ENCODE assay signal across 24 cellular contexts in the genomic region with DNA sequence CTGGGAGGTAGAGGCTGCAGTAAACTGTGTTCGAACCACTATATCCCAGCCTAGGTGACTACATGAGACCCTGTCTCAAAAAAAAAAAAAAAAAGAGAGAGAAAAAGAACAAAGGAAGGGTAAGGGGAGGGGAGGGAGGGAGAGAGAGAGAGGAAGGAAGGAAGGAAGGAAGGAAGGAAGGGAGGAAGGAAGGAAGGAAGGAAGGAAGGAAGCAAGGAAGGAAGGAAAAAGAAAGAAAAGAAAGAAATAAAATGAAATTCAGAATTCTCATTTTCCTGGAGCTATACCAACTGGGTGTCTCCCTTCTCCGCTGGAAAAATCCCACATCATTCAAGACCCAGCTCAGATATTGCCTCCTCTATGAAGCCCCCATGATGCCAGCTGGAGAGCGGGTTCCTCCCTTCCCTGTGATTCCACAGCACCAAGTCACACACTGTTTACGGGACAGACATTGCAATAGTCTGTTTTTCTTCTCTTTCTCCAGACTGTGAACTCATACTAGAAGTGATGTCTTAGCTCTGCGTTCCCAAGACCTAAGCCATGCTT.
"Had no signal": no experiment of that assay in that cellular context is flagged by ENCODE, and none has a peak within 500 bp of the region (broad histone marks: within the 10 kb centered on the region; RNA-seq: fewer than 3 reads in every experiment).

No MANE protein-coding gene starts in this region.

- H3K27me3 ChIP-seq: body of pancreas had no signal

- H3K9me3 Mint-ChIP-seq: activated naive CD4-positive, alpha-beta T cell treated with anti-CD3 and anti-CD28 coated beads, Interleukin-2, amount 50 U/mL, for 24 hours; T-helper 1 cell treated with Interleukin-12 subunit alpha and Interleukin-12 subunit beta and Interleukin-4 antibody, amounts not matched to agents 30 μg/mL and 1 μg/mL, for 36 hours had no signal

- H3K9me3 ChIP-seq: body of pancreas had no signal

- DNase-seq: activated CD4-positive, alpha-beta T cell treated with anti-CD3 and anti-CD28 coated beads for 4 hours; activated CD8-positive, alpha-beta memory T cell treated with anti-CD3 and anti-CD28 coated beads, Interleukin-2, amount 50 U/mL, for 48 hours; activated CD8-positive, alpha-beta T cell treated with anti-CD3 and anti-CD28 coated beads, Interleukin-2, amount 10 ng/mL, durations not matched to agents 7 days and 5 days; activated T-cell treated with anti-CD3 and anti-CD28 coated beads, Interleukin-2, amount 50 U/mL, for 1 hour; body of pancreas; central memory CD4-positive, alpha-beta T cell; Karpas-422; MM.1S; NCI-H1105; NCI-H1436; NCI-H1694 treated with DMSO at 0.1 percent for 48 hours; NCI-H2029 treated with DMSO at 0.1 percent for 48 hours; NCI-H345; NCI-H510A; NCI-H526 treated with DMSO at 0.1 percent for 48 hours; NCI-H82; OCI-M1; SHP77 had no signal

- H3K4me3 Mint-ChIP-seq: activated CD8-positive, alpha-beta T cell treated with anti-CD3 and anti-CD28 coated beads, Interleukin-2, amount 10 ng/mL, durations not matched to agents 7 days and 5 days; activated naive CD4-positive, alpha-beta T cell treated with anti-CD3 and anti-CD28 coated beads, Interleukin-2, amount 50 U/mL, for 24 hours; T-helper 1 cell treated with Interleukin-12 subunit alpha and Interleukin-12 subunit beta and Interleukin-4 antibody, amounts not matched to agents 30 μg/mL and 1 μg/mL, for 36 hours had no signal

- H3K36me3 Mint-ChIP-seq: activated naive CD4-positive, alpha-beta T cell treated with anti-CD3 and anti-CD28 coated beads, Interleukin-2, amount 50 U/mL, for 24 hours had no signal

- H3K27ac Mint-ChIP-seq: activated CD8-positive, alpha-beta T cell treated with anti-CD3 and anti-CD28 coated beads, Interleukin-2, amount 10 ng/mL, durations not matched to agents 7 days and 5 days; activated naive CD4-positive, alpha-beta T cell treated with anti-CD3 and anti-CD28 coated beads, Interleukin-2, amount 50 U/mL, for 24 hours; T-helper 1 cell treated with Interleukin-12 subunit alpha and Interleukin-12 subunit beta and Interleukin-4 antibody, amounts not matched to agents 30 μg/mL and 1 μg/mL, for 36 hours had no signal

- ATAC-seq: activated CD4-positive, CD25-positive, alpha-beta regulatory T cell treated with anti-CD3 and anti-CD28 coated beads, Interleukin-2, amount 50 U/mL, for 24 hours; activated CD8-positive, alpha-beta T cell treated with anti-CD3 and anti-CD28 coated beads, Interleukin-2, amount 10 ng/mL, durations not matched to agents 7 days and 5 days; body of pancreas; Panc1 had no signal

- H3K4me3 ChIP-seq: body of pancreas, SJSA1 had no signal

- H3K27ac ChIP-seq: body of pancreas, RWPE1, SJSA1 had no signal
